In genomic region chr20:19583532-19584175, GRCh38 we compare ENCODE assay signal across 9 cellular contexts.
DNase-seq lines count a peak whose midpoint lies in the region; TF ChIP-seq lines count a peak whose summit lies in the region.
"Had no signal": no experiment of that assay in that cellular context is flagged by ENCODE, and none has a peak within 500 bp of the region (broad histone marks: within the 10 kb centered on the region; RNA-seq: fewer than 3 reads in every experiment).

No MANE protein-coding gene starts in this region.

- no peaks in the 10 kb centered on the region for H3K36me3 Mint-ChIP-seq in brain

- H3K4me3 ChIP-seq in OCI-LY3 (ENCODE audit: low read length), result no peak overlapping the region

- no peaks in the 10 kb centered on the region for H3K9me3 ChIP-seq in OCI-LY3 (ENCODE audit: insufficient read depth, low read length)

- H3K4me1 Mint-ChIP-seq in brain, result peaks cover 28% of the 10 kb centered on the region
- H3K4me1 Mint-ChIP-seq: B cell had no signal

- H3K4me1 ChIP-seq in OCI-LY3 (ENCODE audit: low read length), result no peaks in the 10 kb centered on the region

- TF ChIP-seq CTCF in OCI-LY3 (IDR thresholded peaks at IDR 0.05; ENCODE audit: low read depth, low read length) (peak; percentile 98), brain (conservative IDR thresholded peaks at IDR 0.05) (peak; percentile 71 to 94)

- H3K9me3 Mint-ChIP-seq in brain, result no peaks in the 10 kb centered on the region

- no peak overlapping the region for H3K4me2 ChIP-seq in OCI-LY3 (ENCODE audit: low read length)

- DNase-seq in NCI-H187 (lab: John Stamatoyannopoulos, UW) (peak; percentile 20 to 32), NCI-H187 treated with DMSO at 0.1 percent for 48 hours (lab: John Stamatoyannopoulos, UW) (no peak), HT-29 (ENCODE audit: low spot score) (peak; percentile 65), inferior parietal cortex (ENCODE audit: extremely low spot score) (peak; percentile 47)
- peak; percentile 9 to 40 (median 12) for DNase-seq in stimulated activated CD4-positive, alpha-beta T cell treated with anti-CD3 and anti-CD28 coated beads, Interleukin-12 subunit alpha, Interleukin-12 subunit beta, amount 100 ng/mL, for 48 hours (ENCODE audit: low read depth in 2 of 3, low spot score in 1 of 3)
- no peak for DNase-seq in effector CD8-positive, alpha-beta T cell (lab: John Stamatoyannopoulos, UW)

- H2AFZ ChIP-seq in OCI-LY3 (ENCODE audit: low read depth, low read length), result no peak overlapping the region

- H3K27ac ChIP-seq in OCI-LY3 (ENCODE audit: low read length), result no peak overlapping the region

- no peaks in the 10 kb centered on the region for H3K27me3 Mint-ChIP-seq in brain

- no peak overlapping the region for H3K4me3 Mint-ChIP-seq in brain
- H3K4me3 Mint-ChIP-seq: B cell had no signal

- no peaks in the 10 kb centered on the region for H3K36me3 ChIP-seq in OCI-LY3 (replicated peaks; ENCODE audit: low read depth, low read length)

- no peaks in the 10 kb centered on the region for H3K79me2 ChIP-seq in OCI-LY3 (ENCODE audit: low read length)

- no peaks in the 10 kb centered on the region for H4K20me1 ChIP-seq in OCI-LY3 (ENCODE audit: insufficient read depth, low read length)

- H3K9ac ChIP-seq in OCI-LY3 (ENCODE audit: low read length), result no peak overlapping the region

- peaks cover 67% of the 10 kb centered on the region for H3K27me3 ChIP-seq in OCI-LY3 (ENCODE audit: low read depth, low read length)

- peak overlapping the region in 2 of 5 experiments; percentile 6 to 11 for H3K27ac Mint-ChIP-seq in brain
- H3K27ac Mint-ChIP-seq: B cell had no signal

Comparison
In these comparisons a context has a peak if more than half of its experiments do, and no peak if none do; other contexts are left out.
1. DNase-seq: peak in NCI-H187 (2 of 2), HT-29 (single experiment), inferior parietal cortex (single experiment) and stimulated activated CD4-positive, alpha-beta T cell treated with anti-CD3 and anti-CD28 coated beads, Interleukin-12 subunit alpha, Interleukin-12 subunit beta, amount 100 ng/mL, for 48 hours (3 of 3); none in NCI-H187 treated with DMSO at 0.1 percent for 48 hours (single experiment) and effector CD8-positive, alpha-beta T cell (single experiment).